In the genomic region with DNA sequence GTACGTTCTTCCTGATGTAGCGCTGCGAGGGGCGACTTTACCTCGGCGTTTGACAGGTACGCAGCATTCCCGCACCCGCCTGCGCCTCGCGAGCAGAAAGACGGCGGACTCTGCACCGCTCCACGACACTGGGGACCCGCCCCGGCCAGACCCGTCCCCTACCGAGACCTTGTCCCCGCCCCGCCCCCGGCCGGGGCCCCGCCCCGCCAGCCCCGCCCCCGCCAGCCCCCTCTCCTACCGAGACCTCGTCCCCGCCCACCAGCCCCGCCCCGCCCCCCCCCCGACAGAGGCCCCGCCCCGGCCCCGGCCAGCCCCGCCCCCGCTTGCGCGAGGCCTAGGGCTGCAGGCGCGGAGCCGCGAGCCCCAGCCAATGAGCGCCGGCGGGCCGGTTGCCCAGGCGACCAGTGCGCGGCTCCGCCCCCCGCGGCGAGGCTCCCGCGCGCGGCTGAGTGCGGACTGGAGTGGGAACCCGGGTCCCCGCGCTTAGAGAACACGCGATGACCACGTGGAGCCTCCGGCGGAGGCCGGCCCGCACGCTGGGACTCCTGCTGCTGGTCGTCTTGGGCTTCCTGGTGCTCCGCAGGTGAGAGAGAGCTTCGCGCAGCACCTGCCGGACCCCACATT, we compare ENCODE assay signal across 1 cellular context.
A peak's percentile ranks its signal among the peaks of the same experiment; 100 is the strongest.
TF ChIP-seq lines count a peak whose summit lies in the region.

TSS of gene GLB1L2 (plus strand) at position 424 of the 624 bp plus-strand sequence. CDS start at position 498, 74 bp downstream.

TF ChIP-seq in SK-N-SH, 30 proteins besides CTCF, POLR2A, EP300 and RAD21 (continued from another document):
- no peak for TF ChIP-seq EZH2phosphoT487 (IDR thresholded peaks at IDR 0.05; ENCODE audit: borderline replicate concordance, low read depth)
- TF ChIP-seq RCOR1 (IDR thresholded peaks at IDR 0.05; ENCODE audit: low read length): no peak
- TF ChIP-seq ELF1 (IDR thresholded peaks at IDR 0.05): no peak
- no peak for TF ChIP-seq FOSL2 (IDR thresholded peaks at IDR 0.05; ENCODE audit: borderline replicate concordance, low read depth)
- TF ChIP-seq MXI1 (IDR thresholded peaks at IDR 0.05; ENCODE audit: low read depth, low read length): peak; percentile 80; the same call in 1 of the 2 replicates
- TF ChIP-seq CHD2 (IDR thresholded peaks at IDR 0.05; ENCODE audit: low read length, partially characterized antibody): no peak
- TF ChIP-seq SIN3A (IDR thresholded peaks at IDR 0.05; ENCODE audit: borderline replicate concordance, low read depth, low read length): no peak
- TF ChIP-seq, protein P1, sequence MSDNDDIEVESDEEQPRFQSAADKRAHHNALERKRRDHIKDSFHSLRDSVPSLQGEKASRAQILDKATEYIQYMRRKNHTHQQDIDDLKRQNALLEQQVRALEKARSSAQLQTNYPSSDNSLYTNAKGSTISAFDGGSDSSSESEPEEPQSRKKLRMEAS (IDR thresholded peaks at IDR 0.05; ENCODE audit: low read depth): 0 out of 2 replicates have a peak, but pooled peaks have one; percentile 54
- peak; percentile 14; the same call in 1 of the 2 replicates for TF ChIP-seq NRF1 (IDR thresholded peaks at IDR 0.05; ENCODE audit: low read depth, low read length)
- TF ChIP-seq NFIC (IDR thresholded peaks at IDR 0.05; ENCODE audit: borderline replicate concordance): no peak
